3 cellular contexts compared by ENCODE assay signal in the genomic region with DNA sequence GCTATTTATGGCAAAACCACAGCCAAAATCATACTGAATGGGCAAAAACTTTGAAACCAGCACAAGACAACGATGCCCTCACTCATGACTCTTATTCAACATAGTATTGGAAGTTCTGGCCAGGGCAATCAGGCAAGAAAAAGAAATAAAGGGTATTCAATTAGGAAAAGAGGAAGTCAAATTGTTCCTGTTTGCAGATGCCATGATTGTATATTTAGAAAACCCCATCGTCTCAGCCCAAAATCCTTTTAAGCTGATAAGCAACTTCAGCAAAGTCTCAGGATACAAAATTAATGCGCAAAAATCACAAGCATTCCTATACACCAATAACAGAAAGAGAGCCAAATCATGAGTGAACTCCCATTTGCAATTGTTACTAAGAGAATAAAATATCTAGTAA. TPM values are rescaled to one million over a fixed set of nuclear protein-coding genes. Genes with fewer than 3 reads are reported as not detected.
"Had no signal": no experiment of that assay in that cellular context is flagged by ENCODE, and none has a peak within 500 bp of the region (broad histone marks: within the 10 kb centered on the region; RNA-seq: fewer than 3 reads in every experiment).

No MANE protein-coding gene starts in this region.

RNA-seq across cellular contexts. Expression of a gene that starts 10.4 kb away (rescaled TPM):
- total RNA-seq: HT-29, IMR-90 had no signal
- polyA plus RNA-seq: IgD-negative memory B cell, IMR-90 had no signal

RNA-seq across cellular contexts. Expression of a gene that starts 38.6 kb away (rescaled TPM):
- total RNA-seq: HT-29, IMR-90 had no signal
- polyA plus RNA-seq: IgD-negative memory B cell, IMR-90 had no signal
